Comparison of ENCODE assay signal across 28 cellular contexts in the genomic region with DNA sequence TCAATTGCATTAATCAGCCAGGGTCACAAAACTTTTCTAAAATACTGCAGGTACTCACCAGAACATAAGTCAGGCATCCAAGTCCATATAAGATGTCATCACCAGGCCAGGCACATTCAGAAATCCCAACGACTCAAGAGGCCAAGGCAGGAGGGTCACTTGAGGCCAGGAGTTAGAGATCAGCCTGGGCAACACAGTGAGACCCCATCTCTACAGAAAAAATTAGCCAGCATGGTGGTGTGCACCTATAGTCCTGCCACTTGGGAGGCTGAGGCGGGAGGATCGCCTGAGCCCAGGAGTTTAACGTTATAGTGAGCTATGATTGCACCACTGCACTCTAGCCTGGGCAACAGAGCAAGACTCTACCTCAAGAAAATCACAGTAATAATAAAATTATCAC.
"Had no signal": no experiment of that assay in that cellular context is flagged by ENCODE, and none has a peak within 500 bp of the region (broad histone marks: within the 10 kb centered on the region; RNA-seq: fewer than 3 reads in every experiment).

No MANE protein-coding gene starts in this region.

- H3K9me3 ChIP-seq: colonic mucosa, esophagus squamous epithelium, gastrocnemius medialis, gastroesophageal sphincter, heart right ventricle had no signal

- H3K9me3 Mint-ChIP-seq: effector memory CD8-positive, alpha-beta T cell; endodermal cell had no signal

- H3K4me1 Mint-ChIP-seq: endodermal cell had no signal

- H3K36me3 ChIP-seq: colonic mucosa, esophagus squamous epithelium, gastrocnemius medialis, gastroesophageal sphincter, heart left ventricle, heart right ventricle had no signal

- H3K4me1 ChIP-seq: colonic mucosa, esophagus squamous epithelium, foreskin keratinocyte, gastrocnemius medialis, gastroesophageal sphincter, heart left ventricle, heart right ventricle had no signal

- H3K4me3 Mint-ChIP-seq: dendritic cell treated with granulocyte-macrophage colony-stimulating factor and Interleukin-4, amounts not matched to agents 40 ng/mL and 50 ng/mL, for 4 days; effector memory CD8-positive, alpha-beta T cell; endodermal cell had no signal

- H3K4me3 ChIP-seq: colonic mucosa, coronary artery, dorsolateral prefrontal cortex, esophagus squamous epithelium, gastrocnemius medialis, gastroesophageal sphincter, heart left ventricle, heart right ventricle had no signal

- H3K27ac ChIP-seq: colonic mucosa, coronary artery, dorsolateral prefrontal cortex, epithelial cell of prostate, esophagus squamous epithelium, foreskin keratinocyte, gastrocnemius medialis, gastroesophageal sphincter, heart left ventricle, heart right ventricle had no signal

- FAIRE-seq: colon, endometrium, endothelial cell of umbilical vein, frontal cortex had no signal

- H3K27me3 Mint-ChIP-seq: dendritic cell treated with granulocyte-macrophage colony-stimulating factor and Interleukin-4, amounts not matched to agents 40 ng/mL and 50 ng/mL, for 4 days had no signal

- ATAC-seq: effector memory CD8-positive, alpha-beta T cell; esophagus mucosa; foreskin keratinocyte; gastrocnemius medialis; gastroesophageal sphincter; heart left ventricle; heart right ventricle had no signal

- H3K27ac Mint-ChIP-seq: dendritic cell treated with granulocyte-macrophage colony-stimulating factor and Interleukin-4, amounts not matched to agents 40 ng/mL and 50 ng/mL, for 4 days; effector memory CD8-positive, alpha-beta T cell; endodermal cell had no signal

- DNase-seq: colonic mucosa; cortex of kidney; dermis blood vessel endothelial cell; dorsolateral prefrontal cortex; effector CD4-positive, alpha-beta T cell; effector CD8-positive, alpha-beta T cell; effector memory CD4-positive, alpha-beta T cell; effector memory CD8-positive, alpha-beta T cell; endodermal cell; erythroblast; esophagus squamous epithelium; foreskin fibroblast; foreskin keratinocyte; foreskin melanocyte; gastrocnemius medialis; glutamatergic neuron; head of caudate nucleus; heart left ventricle; heart right ventricle had no signal

- H3K27me3 ChIP-seq: colonic mucosa, dorsolateral prefrontal cortex, esophagus squamous epithelium, foreskin keratinocyte, gastrocnemius medialis, gastroesophageal sphincter, heart left ventricle, heart right ventricle had no signal
